Comparison of ENCODE assay signal across 8 cellular contexts in the genomic region with DNA sequence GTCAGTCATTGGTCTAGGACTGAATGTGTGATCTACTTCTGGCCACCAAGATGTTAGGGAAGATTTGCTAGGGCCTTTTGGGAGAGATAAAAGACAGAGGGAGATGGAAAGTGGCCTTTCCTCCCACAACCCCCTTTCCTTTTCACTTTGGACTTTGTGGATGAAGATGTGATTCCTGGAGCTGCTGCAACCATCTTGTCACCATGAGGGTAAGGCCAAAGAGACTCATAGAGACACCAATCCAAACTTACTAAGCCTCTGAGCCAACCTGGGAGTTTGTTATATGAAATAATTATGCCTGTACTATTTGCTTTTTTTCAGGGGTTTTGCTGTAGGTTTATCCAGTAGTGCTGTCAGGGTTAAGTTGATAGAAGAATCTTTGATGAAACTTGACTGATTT.
"Had no signal": no experiment of that assay in that cellular context is flagged by ENCODE, and none has a peak within 500 bp of the region (broad histone marks: within the 10 kb centered on the region; RNA-seq: fewer than 3 reads in every experiment).

No MANE protein-coding gene starts in this region.

- ATAC-seq: GM23338, HCT116, HepG2 had no signal

- DNase-seq: H7, KG1 had no signal

- H2AFZ ChIP-seq: GM23338 had no signal

- H3K4me3 ChIP-seq: GM23338, HAP-1 had no signal

- H3K4me2 ChIP-seq: GM23338 had no signal

- H3K4me1 ChIP-seq: HAP-1 had no signal

- FAIRE-seq: HepG2 had no signal

- H3K27ac Mint-ChIP-seq: GM23338, IgD-negative memory B cell had no signal

- H3K4me3 Mint-ChIP-seq: GM23338, IgD-negative memory B cell had no signal

- H3K36me3 Mint-ChIP-seq: IgD-negative memory B cell had no signal

- H3K27ac ChIP-seq: HL-60 had no signal

- H3K9me3 ChIP-seq: HAP-1 had no signal

- H3K36me3 ChIP-seq: HAP-1 had no signal
